ENCODE assay signal across 8 cellular contexts in genomic region chr21:34072145-34073031, GRCh38. TPM values are rescaled to one million over a fixed set of nuclear protein-coding genes. Genes with fewer than 3 reads are reported as not detected.
DNase-seq lines count a peak whose midpoint lies in the region; ATAC-seq lines count a peak whose summit lies in the region.

No MANE protein-coding gene starts in this region.

- H3K4me1 ChIP-seq in iPS DF 6.9 (ENCODE audit: control insufficient read depth, insufficient read depth, low read length), result peaks cover 5% of the 10 kb centered on the region; the same call in 1 of the 2 replicates

- POLR2A ChIA-PET in activated naive CD8-positive, alpha-beta T cell treated with anti-CD3 and anti-CD28 coated beads, Interleukin-2, amount 10 ng/mL, durations not matched to agents 7 days and 5 days (lab: Charles Lee), result interaction anchor here (1.0 to 4.1 kb wide), 10 partner anchors 49 to 148 kb away, joined by 3 to 52 read pairs (median 6); no protein-coding TSS in a partner anchor

- 0 out of 2 replicates have a peak, but pooled peaks cover 2% of the 10 kb centered on the region for H3K27me3 ChIP-seq in iPS DF 6.9 (ENCODE audit: control insufficient read depth, insufficient read depth, low read length)

- peaks cover 13% of the 10 kb centered on the region for H3K36me3 Mint-ChIP-seq in activated naive CD8-positive, alpha-beta T cell treated with anti-CD3 and anti-CD28 coated beads, Interleukin-2, amount 10 ng/mL, durations not matched to agents 7 days and 5 days

- peak; percentile 2 for ATAC-seq in HG03097 (IDR thresholded peaks at IDR 0.05; ENCODE audit: low FRiP score, unreplicated experiment)
- no peak for ATAC-seq in activated naive CD8-positive, alpha-beta T cell treated with anti-CD3 and anti-CD28 coated beads, Interleukin-2, amount 10 ng/mL, durations not matched to agents 7 days and 5 days (ENCODE audit: low read depth)

- no CpG with 5 or more reads among the region's 32 CpGs for WGBS in iPS DF 6.9 (ENCODE audit: insufficient coverage, insufficient read length)

- no peak for DNase-seq in activated naive CD8-positive, alpha-beta T cell treated with anti-CD3 and anti-CD28 coated beads, Interleukin-2, amount 10 ng/mL, durations not matched to agents 7 days and 5 days
- DNase-seq in iPS DF 6.9 (ENCODE audit: low read depth, low spot score), result no peak
- no peak for DNase-seq in cortex of kidney (lab: John Stamatoyannopoulos, UW)
- no peak for DNase-seq in NCI-H146 treated with DMSO at 0.1 percent for 48 hours (lab: John Stamatoyannopoulos, UW; ENCODE audit: unreplicated experiment)
- no peak for DNase-seq in NCI-H1930 (lab: John Stamatoyannopoulos, UW)

- peak overlapping the region; percentile 80 for H3K4me3 Mint-ChIP-seq in activated naive CD8-positive, alpha-beta T cell treated with anti-CD3 and anti-CD28 coated beads, Interleukin-2, amount 10 ng/mL, durations not matched to agents 7 days and 5 days

- H3K9me3 ChIP-seq in iPS DF 6.9 (ENCODE audit: control insufficient read depth, insufficient read depth, low read length), result no peaks in the 10 kb centered on the region

- H3K4me3 ChIP-seq in GM08714 (ENCODE audit: low read length) (peak overlapping the region; percentile 68; the same call in 1 of the 2 replicates), iPS DF 6.9 (ENCODE audit: low read length) (peak overlapping the region; percentile 48; the same call in 1 of the 2 replicates), skin epidermis (peak overlapping the region; percentile 67 to 82 (median 73))

- peak overlapping the region; percentile 8 for H3K27ac Mint-ChIP-seq in activated naive CD8-positive, alpha-beta T cell treated with anti-CD3 and anti-CD28 coated beads, Interleukin-2, amount 10 ng/mL, durations not matched to agents 7 days and 5 days

- H3K9me3 Mint-ChIP-seq in activated naive CD8-positive, alpha-beta T cell treated with anti-CD3 and anti-CD28 coated beads, Interleukin-2, amount 10 ng/mL, durations not matched to agents 7 days and 5 days, result no peaks in the 10 kb centered on the region

- peaks cover 32% of the 10 kb centered on the region for H3K4me1 Mint-ChIP-seq in activated naive CD8-positive, alpha-beta T cell treated with anti-CD3 and anti-CD28 coated beads, Interleukin-2, amount 10 ng/mL, durations not matched to agents 7 days and 5 days

- H3K36me3 ChIP-seq in iPS DF 6.9 (ENCODE audit: control insufficient read depth, insufficient read depth, low read length), result no peaks in the 10 kb centered on the region

- peaks cover 7% of the 10 kb centered on the region for H3K27me3 Mint-ChIP-seq in activated naive CD8-positive, alpha-beta T cell treated with anti-CD3 and anti-CD28 coated beads, Interleukin-2, amount 10 ng/mL, durations not matched to agents 7 days and 5 days

- H3K27ac ChIP-seq in iPS DF 6.9 (ENCODE audit: low read length) (no peak overlapping the region), skin epidermis (peak overlapping the region in 20 of 21 experiments; percentile 35 to 92 (median 78))

RNA-seq across cellular contexts. Expression of gene MRPS6, which starts 1.0 kb away (rescaled TPM):
- 10 to 100 TPM; 75.7 to 77.2 TPM for total RNA-seq in activated naive CD8-positive, alpha-beta T cell treated with anti-CD3 and anti-CD28 coated beads, Interleukin-2, amount 10 ng/mL, durations not matched to agents 7 days and 5 days

RNA-seq across cellular contexts. Expression of gene SLC5A3, which starts 1.0 kb away (rescaled TPM):
- total RNA-seq in activated naive CD8-positive, alpha-beta T cell treated with anti-CD3 and anti-CD28 coated beads, Interleukin-2, amount 10 ng/mL, durations not matched to agents 7 days and 5 days, result 10 to 100 TPM; 22.3 to 23.7 TPM
